18 cellular contexts compared by ENCODE assay signal in genomic region chr17:64947146-64947545, GRCh38. TPM values are rescaled to one million over a fixed set of nuclear protein-coding genes. Genes with fewer than 3 reads are reported as not detected.
DNase-seq lines count a peak whose midpoint lies in the region; ATAC-seq and TF ChIP-seq lines count a peak whose summit lies in the region.
"Had no signal": no experiment of that assay in that cellular context is flagged by ENCODE, and none has a peak within 500 bp of the region (broad histone marks: within the 10 kb centered on the region; RNA-seq: fewer than 3 reads in every experiment).

No MANE protein-coding gene starts in this region.

- H3K4me1 Mint-ChIP-seq in T-helper 17 cell: no peaks in the 10 kb centered on the region
- peaks cover 4% of the 10 kb centered on the region for H3K4me1 Mint-ChIP-seq in activated naive CD8-positive, alpha-beta T cell treated with anti-CD3 and anti-CD28 coated beads, Interleukin-2, amount 50 U/mL, for 24 hours
- H3K4me1 Mint-ChIP-seq: B cell; CD8-positive, alpha-beta memory T cell had no signal

- H3K27me3 Mint-ChIP-seq in T-helper 17 cell: no peaks in the 10 kb centered on the region
- H3K27me3 Mint-ChIP-seq in activated naive CD8-positive, alpha-beta T cell treated with anti-CD3 and anti-CD28 coated beads, Interleukin-2, amount 50 U/mL, for 24 hours: peaks cover under 1% of the 10 kb centered on the region
- H3K27me3 Mint-ChIP-seq: B cell; CD4-positive, alpha-beta T cell; CD8-positive, alpha-beta memory T cell had no signal

- H3K27ac Mint-ChIP-seq in T-helper 17 cell: peak overlapping the region; percentile 29
- no peak overlapping the region for H3K27ac Mint-ChIP-seq in activated naive CD8-positive, alpha-beta T cell treated with anti-CD3 and anti-CD28 coated beads, Interleukin-2, amount 50 U/mL, for 24 hours
- H3K27ac Mint-ChIP-seq: B cell; CD4-positive, alpha-beta T cell had no signal

- TF ChIP-seq CTCF in fibroblast of villous mesenchyme (IDR thresholded peaks at IDR 0.05; ENCODE audit: insufficient read depth, low read depth, low read length): no peak

- ATAC-seq in T-helper 17 cell: no peak
- no peak for ATAC-seq in activated naive CD8-positive, alpha-beta T cell treated with anti-CD3 and anti-CD28 coated beads, Interleukin-2, amount 50 U/mL, for 24 hours

- no peak overlapping the region for H3K4me3 ChIP-seq in SK-N-MC
- no peak overlapping the region for H3K4me3 ChIP-seq in fibroblast of villous mesenchyme (ENCODE audit: low read depth, low read length)
- H3K4me3 ChIP-seq: BLaER1, GM23248 had no signal

- H3K9me3 ChIP-seq in SK-N-MC (ENCODE audit: low read depth, low read length) (no peaks in the 10 kb centered on the region), T-helper 17 cell (ENCODE audit: control insufficient read depth, low read length, poor library complexity, severe bottlenecking) (no peaks in the 10 kb centered on the region)

- no peaks in the 10 kb centered on the region for H3K36me3 ChIP-seq in SK-N-MC (ENCODE audit: insufficient read depth, low read length)
- H3K36me3 ChIP-seq: BLaER1 had no signal

- no peaks in the 10 kb centered on the region for H3K9me3 Mint-ChIP-seq in activated naive CD8-positive, alpha-beta T cell treated with anti-CD3 and anti-CD28 coated beads, Interleukin-2, amount 50 U/mL, for 24 hours
- H3K9me3 Mint-ChIP-seq: CD4-positive, alpha-beta T cell; CD8-positive, alpha-beta memory T cell had no signal

- no peaks in the 10 kb centered on the region for H3K36me3 Mint-ChIP-seq in T-helper 17 cell (ENCODE audit: low read depth)
- H3K36me3 Mint-ChIP-seq in activated naive CD8-positive, alpha-beta T cell treated with anti-CD3 and anti-CD28 coated beads, Interleukin-2, amount 50 U/mL, for 24 hours (ENCODE audit: low read depth): no peaks in the 10 kb centered on the region
- H3K36me3 Mint-ChIP-seq: CD8-positive, alpha-beta memory T cell had no signal

- no peak overlapping the region for H3K4me3 Mint-ChIP-seq in T-helper 17 cell
- no peak overlapping the region for H3K4me3 Mint-ChIP-seq in activated naive CD8-positive, alpha-beta T cell treated with anti-CD3 and anti-CD28 coated beads, Interleukin-2, amount 50 U/mL, for 24 hours
- H3K4me3 Mint-ChIP-seq: B cell; CD4-positive, alpha-beta T cell; CD8-positive, alpha-beta memory T cell had no signal

- DNase-seq in SK-N-MC (ENCODE audit: low read depth, low spot score): peak; percentile 68
- DNase-seq in T-helper 17 cell: no peak
- peak; percentile 4 for DNase-seq in fibroblast of villous mesenchyme (ENCODE audit: low read depth)
- no peak for DNase-seq in activated naive CD8-positive, alpha-beta T cell treated with anti-CD3 and anti-CD28 coated beads, Interleukin-2, amount 50 U/mL, for 24 hours
- DNase-seq in cerebellum (ENCODE audit: low spot score): no peak
- no peak for DNase-seq in activated CD4-positive, CD25-positive, alpha-beta regulatory T cell (lab: John Stamatoyannopoulos, UW)
- DNase-seq: Calu3; CD4-positive, alpha-beta T cell; CD8-positive, alpha-beta memory T cell; COR-L47; DMS153; DND-41; GM23248; H7; HCEC 1CT had no signal

- peak overlapping the region; percentile 78; the same call in 1 of the 2 replicates for H3K27ac ChIP-seq in SK-N-MC
- H3K27ac ChIP-seq: BLaER1, C4-2B, GM23248 had no signal

- no peak overlapping the region for H3K9ac ChIP-seq in SK-N-MC (ENCODE audit: insufficient read length)
- H3K9ac ChIP-seq: BLaER1, GM23248 had no signal

RNA-seq across cellular contexts. Expression of gene LRRC37A3, which starts 27.9 kb away (rescaled TPM):
- total RNA-seq in T-helper 17 cell: 10 to 100 TPM; 18.6 to 50.9 TPM
- total RNA-seq in fibroblast of villous mesenchyme: 12.2 and 20.3 TPM in 2 replicates
- 33.6 TPM for total RNA-seq in cerebellum

Comparison
In these comparisons a context has a peak if more than half of its experiments do, and no peak if none do; other contexts are left out.
1. DNase-seq: peak in SK-N-MC (single experiment) and fibroblast of villous mesenchyme (single experiment); none in T-helper 17 cell (0 of 3), activated naive CD8-positive, alpha-beta T cell treated with anti-CD3 and anti-CD28 coated beads, Interleukin-2, amount 50 U/mL, for 24 hours (single experiment), cerebellum (single experiment) and activated CD4-positive, CD25-positive, alpha-beta regulatory T cell (0 of 4).